1 cellular context compared by ENCODE assay signal in genomic region chr3:44511238-44511567, GRCh38.
A peak's percentile ranks its signal among the peaks of the same experiment; 100 is the strongest.
TF ChIP-seq lines count a peak whose summit lies in the region.

No MANE protein-coding gene starts in this region.

TF ChIP-seq in HepG2, 621 proteins besides CTCF, POLR2A, EP300 and RAD21 (continued from another document):
- TF ChIP-seq HNF4A (CRISPR knock-in tag; IDR thresholded peaks at IDR 0.05) (peak; percentile 58), MTF1 (CRISPR knock-in tag; IDR thresholded peaks at IDR 0.05) (no peak), ZNF609 (CRISPR knock-in tag; IDR thresholded peaks at IDR 0.05; ENCODE audit: borderline replicate concordance) (no peak), SIX4 (CRISPR knock-in tag; IDR thresholded peaks at IDR 0.05) (no peak), NFE2 (CRISPR knock-in tag; IDR thresholded peaks at IDR 0.05) (no peak), MAZ (IDR thresholded peaks at IDR 0.05; ENCODE audit: borderline replicate concordance, low read depth, low read length) (no peak), MAZ (CRISPR knock-in tag; IDR thresholded peaks at IDR 0.05; ENCODE audit: low read depth) (no peak), FOXK2 (IDR thresholded peaks at IDR 0.05) (no peak), ZMYM3 (CRISPR knock-in tag; IDR thresholded peaks at IDR 0.05) (no peak), ZBTB38 (CRISPR knock-in tag; IDR thresholded peaks at IDR 0.05) (no peak), ZZZ3 (CRISPR knock-in tag; IDR thresholded peaks at IDR 0.05; ENCODE audit: borderline replicate concordance) (no peak), ZNF280B (CRISPR knock-in tag; IDR thresholded peaks at IDR 0.05; ENCODE audit: borderline replicate concordance) (no peak), FOXC1 (CRISPR knock-in tag; IDR thresholded peaks at IDR 0.05; ENCODE audit: borderline replicate concordance) (no peak), ZNF670 (CRISPR knock-in tag; IDR thresholded peaks at IDR 0.05; ENCODE audit: borderline replicate concordance) (no peak), NKX3-1 (CRISPR knock-in tag; IDR thresholded peaks at IDR 0.05) (no peak), ZFY (CRISPR knock-in tag; IDR thresholded peaks at IDR 0.05) (no peak), ZNF576 (CRISPR knock-in tag; IDR thresholded peaks at IDR 0.05) (no peak), MED1 (CRISPR knock-in tag; IDR thresholded peaks at IDR 0.05) (no peak), PTBP1 (IDR thresholded peaks at IDR 0.05; ENCODE audit: low read depth, low read length, poor library complexity, severe bottlenecking) (no peak), CSRNP1 (CRISPR knock-in tag; IDR thresholded peaks at IDR 0.05) (no peak), ZNF224 (CRISPR knock-in tag; IDR thresholded peaks at IDR 0.05) (no peak), NONO (IDR thresholded peaks at IDR 0.05) (no peak), NONO (CRISPR knock-in tag; conservative IDR thresholded peaks at IDR 0.05) (0 out of 2 replicates have a peak, but pooled peaks have one; percentile 13), ZNF513 (CRISPR knock-in tag; conservative IDR thresholded peaks at IDR 0.05) (no peak), DMAP1 (CRISPR knock-in tag; IDR thresholded peaks at IDR 0.05) (peak; percentile 31; the same call in 1 of the 2 replicates), NRL (CRISPR knock-in tag; IDR thresholded peaks at IDR 0.05; ENCODE audit: borderline replicate concordance) (no peak), MAFK (conservative IDR thresholded peaks at IDR 0.05 in 1 of 2, IDR thresholded peaks at IDR 0.05 in 1 of 2; ENCODE audit: low read length in 2 of 2) (no peak), SRF (IDR thresholded peaks at IDR 0.05; ENCODE audit: low read depth, low read length) (peak; percentile 73; the same call in 1 of the 2 replicates), ZNF605 (CRISPR knock-in tag; IDR thresholded peaks at IDR 0.05) (no peak), TCF7L2 (IDR thresholded peaks at IDR 0.05; ENCODE audit: low read depth, low read length) (no peak), SATB2 (CRISPR knock-in tag; IDR thresholded peaks at IDR 0.05) (no peak), DRAP1 (CRISPR knock-in tag; IDR thresholded peaks at IDR 0.05) (no peak), HNF4G (IDR thresholded peaks at IDR 0.05; ENCODE audit: borderline replicate concordance, low read depth, low read length) (peak; percentile 49; the same call in 1 of the 2 replicates), HNF4G (CRISPR knock-in tag; IDR thresholded peaks at IDR 0.05; ENCODE audit: borderline replicate concordance, low read depth) (no peak), NFKB2 (CRISPR knock-in tag; IDR thresholded peaks at IDR 0.05; ENCODE audit: borderline replicate concordance) (no peak), RFX5 (IDR thresholded peaks at IDR 0.05; ENCODE audit: low read depth, low read length) (no peak), MTA3 (CRISPR knock-in tag; IDR thresholded peaks at IDR 0.05) (no peak), SRSF9 (IDR thresholded peaks at IDR 0.05; ENCODE audit: borderline replicate concordance, insufficient read depth, low read depth, low read length, poor library complexity, severe bottlenecking) (no peak), SIN3B (IDR thresholded peaks at IDR 0.05; ENCODE audit: low read length) (no peak), RELA (CRISPR knock-in tag; IDR thresholded peaks at IDR 0.05) (no peak), ZNF503 (CRISPR knock-in tag; IDR thresholded peaks at IDR 0.05) (no peak), BCL6 (CRISPR knock-in tag; IDR thresholded peaks at IDR 0.05) (0 out of 2 replicates have a peak, but pooled peaks have one; percentile 6), ZNF12 (CRISPR knock-in tag; IDR thresholded peaks at IDR 0.05) (no peak), ELK4 (CRISPR knock-in tag; IDR thresholded peaks at IDR 0.05; ENCODE audit: borderline replicate concordance) (no peak), MATR3 (CRISPR knock-in tag; IDR thresholded peaks at IDR 0.05) (no peak), KDM6A (CRISPR knock-in tag; IDR thresholded peaks at IDR 0.05; ENCODE audit: low read depth) (no peak), TRIM24 (CRISPR knock-in tag; IDR thresholded peaks at IDR 0.05) (no peak), PRDM10 (CRISPR knock-in tag; IDR thresholded peaks at IDR 0.05; ENCODE audit: low read depth) (no peak), ZNF326 (CRISPR knock-in tag; IDR thresholded peaks at IDR 0.05; ENCODE audit: borderline replicate concordance) (no peak), ZNF616 (CRISPR knock-in tag; IDR thresholded peaks at IDR 0.05; ENCODE audit: low read depth) (no peak), ZNF446 (CRISPR knock-in tag; IDR thresholded peaks at IDR 0.05) (no peak), ZFP82 (CRISPR knock-in tag; IDR thresholded peaks at IDR 0.05; ENCODE audit: borderline replicate concordance) (no peak), NCOR1 (IDR thresholded peaks at IDR 0.05; ENCODE audit: borderline replicate concordance, low read length) (0 out of 2 replicates have a peak, but pooled peaks have one; percentile 8), FOXO1 (CRISPR knock-in tag; IDR thresholded peaks at IDR 0.05) (no peak)
